In the genomic region with DNA sequence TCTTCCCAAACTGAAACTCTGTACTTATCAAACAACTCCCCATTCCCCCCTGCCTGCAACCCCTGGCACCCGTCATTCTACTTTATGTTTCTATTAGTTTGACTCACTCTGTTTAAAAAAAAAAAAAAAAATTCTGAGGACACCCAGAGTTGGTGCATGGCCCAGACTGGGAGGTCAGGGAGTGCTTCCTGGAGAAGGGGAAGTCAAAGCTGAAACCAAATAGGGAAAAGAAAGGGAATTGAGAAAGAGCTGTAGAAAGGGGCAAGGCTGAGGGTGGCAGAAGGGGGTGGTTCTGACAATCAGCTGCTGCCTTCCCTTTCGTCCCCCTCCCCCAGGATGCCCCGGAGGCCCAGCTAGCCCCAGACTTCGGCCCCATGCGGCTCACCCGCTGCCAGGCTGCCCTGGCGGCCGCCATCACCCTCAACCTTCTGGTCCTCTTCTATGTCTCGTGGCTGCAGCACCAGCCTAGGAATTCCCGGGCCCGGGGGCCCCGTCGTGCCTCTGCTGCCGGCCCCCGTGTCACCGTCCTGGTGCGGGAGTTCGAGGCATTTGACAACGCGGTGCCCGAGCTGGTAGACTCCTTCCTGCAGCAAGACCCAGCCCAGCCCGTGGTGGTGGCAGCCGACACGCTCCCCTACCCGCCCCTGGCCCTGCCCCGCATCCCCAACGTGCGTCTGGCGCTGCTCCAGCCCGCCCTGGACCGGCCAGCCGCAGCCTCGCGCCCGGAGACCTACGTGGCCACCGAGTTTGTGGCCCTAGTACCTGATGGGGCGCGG, we compare ENCODE assay signal across 18 cellular contexts. TPM values are rescaled to one million over a fixed set of nuclear protein-coding genes. Genes with fewer than 3 reads are reported as not detected.
A peak's percentile ranks its signal among the peaks of the same experiment; 100 is the strongest.
DNase-seq lines count a peak whose midpoint lies in the region; ATAC-seq and TF ChIP-seq lines count a peak whose summit lies in the region.
"Had no signal": no experiment of that assay in that cellular context is flagged by ENCODE, and none has a peak within 500 bp of the region (broad histone marks: within the 10 kb centered on the region; RNA-seq: fewer than 3 reads in every experiment).

No MANE protein-coding gene starts in this region.

- H3K4ac ChIP-seq in mesenchymal stem cell (ENCODE audit: low read depth in 1 of 2, low read length in 2 of 2) = no peak overlapping the region

- no peak overlapping the region for H4K91ac ChIP-seq in mesenchymal stem cell (ENCODE audit: low read length)

- H3K23ac ChIP-seq in mesenchymal stem cell (ENCODE audit: low read length in 2 of 2) = no peak overlapping the region

- H3K9me3 ChIP-seq in esophagus squamous epithelium (no peaks in the 10 kb centered on the region), mesenchymal stem cell (ENCODE audit: control insufficient read depth, low read length) (no peaks in the 10 kb centered on the region)
- H3K9me3 ChIP-seq: BE2C had no signal

- TF ChIP-seq CTCF in esophagus squamous epithelium (IDR thresholded peaks at IDR 0.05) (no peak), GM10266 (IDR thresholded peaks at IDR 0.05; ENCODE audit: control insufficient read depth, insufficient read depth, low read depth, missing control alignments) (no peak)

- H2BK120ac ChIP-seq in mesenchymal stem cell (ENCODE audit: low read depth, low read length) = no peak overlapping the region

- no peak for ATAC-seq in GM19467 (IDR thresholded peaks at IDR 0.05; ENCODE audit: unreplicated experiment)
- ATAC-seq: activated T-helper 17 cell treated with anti-CD3 and anti-CD28 coated beads, Interleukin-2, amount 50 U/mL, for 72 hours had no signal

- no peak for TF ChIP-seq POLR2A in esophagus squamous epithelium (IDR thresholded peaks at IDR 0.05)

- 24 to 59% methylated on average over 2 to 6 of the region's 39 CpGs for WGBS in esophagus squamous epithelium, 2 donors
- 95% methylated on average over 38 of the region's 39 CpGs for WGBS in mesenchymal stem cell

- H3K27ac ChIP-seq in esophagus squamous epithelium (peak overlapping the region; percentile 43 to 72 (median 62)), mesenchymal stem cell (ENCODE audit: low read length, poor library complexity, severe bottlenecking) (no peak overlapping the region)
- H3K27ac ChIP-seq: epithelial cell of prostate had no signal

- H3K36me3 ChIP-seq in esophagus squamous epithelium = peaks cover 0 to 32% (median 0%) of the 10 kb centered on the region in 3 donors
- H3K36me3 ChIP-seq in mesenchymal stem cell (ENCODE audit: control insufficient read depth in 1 of 2, insufficient read depth in 2 of 2, low read depth in 1 of 2, low read length in 2 of 2) = peaks cover 31 to 36% of the 10 kb centered on the region in 2 experiments

- no peak overlapping the region for H2AFZ ChIP-seq in mesenchymal stem cell (ENCODE audit: low read depth, low read length)

- H2BK5ac ChIP-seq in mesenchymal stem cell (ENCODE audit: low read depth, low read length, poor library complexity, severe bottlenecking) = no peak overlapping the region

- H2AK5ac ChIP-seq in mesenchymal stem cell (ENCODE audit: low read length, severe bottlenecking) = no peak overlapping the region

- peaks cover 23% of the 10 kb centered on the region for H3K79me1 ChIP-seq in mesenchymal stem cell (replicated peaks; ENCODE audit: low read length, poor library complexity, severe bottlenecking)

- H3K27me3 ChIP-seq in esophagus squamous epithelium (no peaks in the 10 kb centered on the region), mesenchymal stem cell (ENCODE audit: control insufficient read depth in 1 of 2, insufficient read depth in 1 of 2, low read length in 2 of 2) (no peaks in the 10 kb centered on the region)
- H3K27me3 ChIP-seq: BE2C had no signal

- H3K4me2 ChIP-seq in mesenchymal stem cell (ENCODE audit: low read length, poor library complexity, severe bottlenecking) = no peak overlapping the region

- no peak overlapping the region for H3K9ac ChIP-seq in mesenchymal stem cell (ENCODE audit: low read length)

- no peak overlapping the region for H2BK12ac ChIP-seq in mesenchymal stem cell (ENCODE audit: low read length in 2 of 2)

- H3K14ac ChIP-seq in mesenchymal stem cell (ENCODE audit: low read length in 2 of 2) = no peak overlapping the region

- peak overlapping the region; percentile 43 for H4K8ac ChIP-seq in mesenchymal stem cell (ENCODE audit: low read length)

- H2BK15ac ChIP-seq in mesenchymal stem cell (ENCODE audit: low read depth, poor library complexity, severe bottlenecking) = no peak overlapping the region

- intact Hi-C loops in esophagus squamous epithelium (cut with DNase I) = loop anchor here (10.0 kb wide), 1 partner anchor 240 kb away; no protein-coding TSS in a partner anchor
- intact Hi-C loops in head of caudate nucleus (cut with DNase I) = loop anchor here (2.0 kb wide), 1 partner anchor 84 kb away; no protein-coding TSS in a partner anchor

- H3K4me3 ChIP-seq in esophagus squamous epithelium (no peak overlapping the region), mesenchymal stem cell (ENCODE audit: insufficient read depth in 1 of 2, low read depth in 1 of 2, low read length in 2 of 2) (no peak overlapping the region)

- no peak overlapping the region for H3K18ac ChIP-seq in mesenchymal stem cell (ENCODE audit: low read depth in 1 of 2, low read length in 2 of 2)

- H3K4me1 ChIP-seq in esophagus squamous epithelium (peaks cover 14 to 60% (median 24%) of the 10 kb centered on the region in 3 donors), mesenchymal stem cell (ENCODE audit: control insufficient read depth, insufficient read depth, low read depth, low read length) (peaks cover 7% of the 10 kb centered on the region)
- H3K4me1 ChIP-seq: BE2C had no signal

- peak; percentile 35 for DNase-seq in AG08395 (ENCODE audit: low spot score)
- DNase-seq in M059J (ENCODE audit: low read depth) = peak; percentile 60
- DNase-seq in esophagus squamous epithelium (lab: John Stamatoyannopoulos, UW) = no peak
- DNase-seq in mesenchymal stem cell = peak; percentile 44
- no peak for DNase-seq in cerebellum (ENCODE audit: low spot score)
- no peak for DNase-seq in GM10266 (ENCODE audit: extremely low spot score)
- no peak for DNase-seq in head of caudate nucleus
- DNase-seq: activated CD4-positive, alpha-beta T cell treated with anti-CD3 and anti-CD28 coated beads, Interleukin-2, amount 10 ng/mL, durations not matched to agents 7 days and 5 days; BE2C; GDM1; immature natural killer cell; KBM-7; NCI-H2107; stimulated activated CD4-positive, alpha-beta T cell treated with anti-CD3 and anti-CD28 coated beads, Interleukin-15, amount 100 ng/mL, for 24 hours; stimulated activated CD8-positive, alpha-beta memory T cell treated with anti-CD3 and anti-CD28 coated beads, Interleukin-4, amount 100 ng/mL, for 48 hours had no signal

RNA-seq across cellular contexts. Expression of a gene that starts 9.0 kb away (rescaled TPM):
- 44.7 and 78.1 TPM in 2 replicates for total RNA-seq in M059J (2014; rRNA removed; shearing (Covaris generic))
- 10 to 100 TPM; 60.1 to 86.4 (median 69.7) TPM for total RNA-seq in esophagus squamous epithelium
- 56.4 TPM for polyA plus RNA-seq in mesenchymal stem cell (2013, experiment 1 of 2)
- 56.1 TPM for polyA plus RNA-seq in mesenchymal stem cell (2013, experiment 2 of 2)
- 73.6 TPM for total RNA-seq in cerebellum

RNA-seq across cellular contexts. Expression of a gene that starts 9.4 kb away (rescaled TPM):
- total RNA-seq in M059J (2014; rRNA removed; shearing (Covaris generic)) = 13.1 and 28.4 TPM in 2 replicates
- 10 to 100 TPM in 1 of 4 donors, 1 to 10 TPM in 3; 5.6 to 12.6 (median 9.3) TPM for total RNA-seq in esophagus squamous epithelium
- 24.9 TPM for polyA plus RNA-seq in mesenchymal stem cell (2013, experiment 1 of 2)
- polyA plus RNA-seq in mesenchymal stem cell (2013, experiment 2 of 2) = 24.4 TPM
- 18.8 TPM for total RNA-seq in cerebellum

RNA-seq across cellular contexts. Expression of a gene that starts 33.1 kb away (rescaled TPM):
- total RNA-seq in M059J (2014; rRNA removed; shearing (Covaris generic)) = 89.0 and 173 TPM in 2 replicates
- total RNA-seq in esophagus squamous epithelium = 100 to 1,000 TPM in 3 of 4 donors, 10 to 100 TPM in 1; 97.3 to 156 (median 114) TPM
- polyA plus RNA-seq in mesenchymal stem cell (2013, experiment 1 of 2) = 164 TPM
- 163 TPM for polyA plus RNA-seq in mesenchymal stem cell (2013, experiment 2 of 2)
- total RNA-seq in cerebellum = 6.9 TPM

RNA-seq across cellular contexts. Expression of a gene that starts 38.4 kb away (rescaled TPM):
- 18.9 and 38.7 TPM in 2 replicates for total RNA-seq in M059J (2014; rRNA removed; shearing (Covaris generic))
- total RNA-seq in esophagus squamous epithelium (10 to 100 TPM; 28.8 to 54.2 (median 31.8) TPM), cerebellum (9.8 TPM)
- 25.9 TPM for polyA plus RNA-seq in mesenchymal stem cell (2013, experiment 1 of 2)
- 23.5 TPM for polyA plus RNA-seq in mesenchymal stem cell (2013, experiment 2 of 2)

Comparison
In these comparisons a context has a peak if more than half of its experiments do, and no peak if none do; other contexts are left out.
1. DNase-seq: peak in AG08395 (single experiment), M059J (single experiment) and mesenchymal stem cell (single experiment); none in esophagus squamous epithelium (single experiment), cerebellum (single experiment), GM10266 (single experiment) and head of caudate nucleus (0 of 42).
2. RNA of a gene that starts 33.1 kb away (total RNA-seq): 89.0 to 173 TPM in M059J and 97.3 to 156 TPM in esophagus squamous epithelium; 6.9 TPM in cerebellum (single experiment); every median in the first group is over 10 times any median in the second.